ENCODE assay signal across 8 cellular contexts in the genomic region with DNA sequence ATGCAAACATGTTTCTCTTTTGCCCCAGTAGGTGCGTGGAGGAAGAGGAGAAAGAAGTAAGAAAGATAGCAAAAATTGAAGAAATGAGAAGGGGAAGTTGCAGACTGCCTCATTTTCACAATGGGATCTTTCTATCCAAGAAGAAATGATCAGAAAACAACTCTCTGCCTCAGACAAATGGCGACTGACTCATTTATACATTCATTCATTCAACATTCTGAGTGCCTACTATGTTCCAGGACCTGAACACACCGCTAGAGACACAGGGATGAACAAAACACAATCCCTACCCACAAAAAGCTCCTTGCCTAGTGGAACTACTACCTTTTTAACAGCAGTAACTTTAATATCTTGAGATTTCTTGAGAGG. TPM values are rescaled to one million over a fixed set of nuclear protein-coding genes. Genes with fewer than 3 reads are reported as not detected.
DNase-seq lines count a peak whose midpoint lies in the region; TF ChIP-seq lines count a peak whose summit lies in the region.

No MANE protein-coding gene starts in this region.

- H3K27me3 Mint-ChIP-seq in endodermal cell (ENCODE audit: insufficient read depth): no peaks in the 10 kb centered on the region

- peaks cover 22% of the 10 kb centered on the region for H3K36me3 Mint-ChIP-seq in endodermal cell (ENCODE audit: low read depth)

- H3K4me3 ChIP-seq in GM12875 (ENCODE audit: low read depth, low read length) (peak overlapping the region; percentile 78), endodermal cell (ENCODE audit: low read length) (peak overlapping the region; percentile 99), neuron (ENCODE audit: low read length) (peak overlapping the region; percentile 93)

- H3K9me3 ChIP-seq in endodermal cell (ENCODE audit: control insufficient read depth, low read length) (no peaks in the 10 kb centered on the region), neuron (ENCODE audit: low read length) (no peaks in the 10 kb centered on the region)

- DNase-seq in HCEC 1CT: peak; percentile 33
- DNase-seq in OCI-M1 (lab: John Stamatoyannopoulos, UW): peak; percentile 80
- DNase-seq in endodermal cell: no peak
- DNase-seq in COR-L47 (lab: John Stamatoyannopoulos, UW): no peak
- no peak for DNase-seq in NAMALWA (ENCODE audit: low spot score)
- DNase-seq in SW 1271 (lab: John Stamatoyannopoulos, UW): no peak

- peaks cover 8% of the 10 kb centered on the region for H3K4me1 ChIP-seq in endodermal cell (ENCODE audit: control insufficient read depth, insufficient read depth, low read length)
- H3K4me1 ChIP-seq in neuron (ENCODE audit: insufficient read depth, low read length): peaks cover 34% of the 10 kb centered on the region

- H2AFZ ChIP-seq in neuron (ENCODE audit: low read depth, low read length): peak overlapping the region; percentile 79

- no peaks in the 10 kb centered on the region for H3K27me3 ChIP-seq in endodermal cell (ENCODE audit: control insufficient read depth, insufficient read depth, low read length, poor library complexity, severe bottlenecking)
- no peaks in the 10 kb centered on the region for H3K27me3 ChIP-seq in neuron (ENCODE audit: insufficient read depth, low read length)

- H3K9me3 Mint-ChIP-seq in endodermal cell: no peaks in the 10 kb centered on the region

- peak overlapping the region; percentile 100 for H3K27ac Mint-ChIP-seq in endodermal cell

- H3K4me3 Mint-ChIP-seq in endodermal cell: peak overlapping the region; percentile 91

- H3K4me1 Mint-ChIP-seq in endodermal cell: peaks cover 51% of the 10 kb centered on the region

- 0% methylated on average over 3 of the region's 3 CpGs for WGBS in endodermal cell (ENCODE audit: insufficient coverage in 1 of 2, insufficient read length in 1 of 2), 2 experiments

- TF ChIP-seq CTCF in GM12875 (IDR thresholded peaks at IDR 0.05; ENCODE audit: borderline replicate concordance, insufficient read depth, low read depth, low read length) (no peak), endodermal cell (conservative IDR thresholded peaks at IDR 0.05) (no peak)

- H3K27ac ChIP-seq in endodermal cell (ENCODE audit: low read depth, low read length): peak overlapping the region; percentile 97

- peak overlapping the region; percentile 96 for H3K9ac ChIP-seq in endodermal cell (ENCODE audit: extremely low read depth, low read length, poor library complexity, severe bottlenecking)

- peaks cover 25% of the 10 kb centered on the region for H3K36me3 ChIP-seq in endodermal cell (ENCODE audit: control insufficient read depth, insufficient read depth, low read length)
- peaks cover 21% of the 10 kb centered on the region for H3K36me3 ChIP-seq in neuron (ENCODE audit: insufficient read depth, low read length)

RNA-seq across cellular contexts. Expression of a gene that starts 0.3 kb away (rescaled TPM):
- 10 to 100 TPM; 21.4 TPM for total RNA-seq in endodermal cell
- polyA plus RNA-seq in endodermal cell (2013, experiment 1 of 2): 12.7 TPM
- polyA plus RNA-seq in endodermal cell (2013, experiment 2 of 2): 12.9 TPM

RNA-seq across cellular contexts. Expression of a gene that starts 0.8 kb away (rescaled TPM):
- total RNA-seq in endodermal cell: 10 to 100 TPM; 25.7 to 31.5 TPM
- 28.0 TPM for polyA plus RNA-seq in endodermal cell (2013, experiment 1 of 2)
- 26.9 TPM for polyA plus RNA-seq in endodermal cell (2013, experiment 2 of 2)

RNA-seq across cellular contexts. Expression of a gene that starts 55.5 kb away (rescaled TPM):
- total RNA-seq in endodermal cell: not detected
- polyA plus RNA-seq in endodermal cell (2013, experiment 1 of 2): not detected
- polyA plus RNA-seq in endodermal cell (2013, experiment 2 of 2): not detected

Comparison
In these comparisons a context has a peak if more than half of its experiments do, and no peak if none do; other contexts are left out.
1. DNase-seq: peak in HCEC 1CT (single experiment) and OCI-M1 (single experiment); none in endodermal cell (single experiment), COR-L47 (single experiment), NAMALWA (single experiment) and SW 1271 (0 of 2).
2. Peak in every context shown above with its lines, with median percentiles within 50 percentile points of each other: H3K4me3 ChIP-seq.